9 cellular contexts compared by ENCODE assay signal in genomic region chr1:220880367-220880680, GRCh38. TPM values are rescaled to one million over a fixed set of nuclear protein-coding genes. Genes with fewer than 3 reads are reported as not detected.
DNase-seq lines count a peak whose midpoint lies in the region; ATAC-seq, FAIRE-seq and TF ChIP-seq lines count a peak whose summit lies in the region.
"Had no signal": no experiment of that assay in that cellular context is flagged by ENCODE, and none has a peak within 500 bp of the region (broad histone marks: within the 10 kb centered on the region; RNA-seq: fewer than 3 reads in every experiment).

No MANE protein-coding gene starts in this region.

- H3K4me2 ChIP-seq in keratinocyte (ENCODE audit: control insufficient read depth, extremely low read depth, insufficient read depth, low read depth, low read length) = peak overlapping the region; percentile 69

- dilution Hi-C loops in keratinocyte (cut with MboI; ENCODE audit: extremely low pct_ligation_motif_present, low sequenced_read_pairs) = no loop called here

- no peak for ATAC-seq in stimulated activated effector memory CD8-positive, alpha-beta T cell treated with anti-CD3 and anti-CD28 coated beads, Interleukin-12 subunit alpha, Interleukin-12 subunit beta, amount 100 ng/mL, for 72 hours
- no peak for ATAC-seq in HG02678 (IDR thresholded peaks at IDR 0.05; ENCODE audit: unreplicated experiment)
- ATAC-seq in HG02623 (IDR thresholded peaks at IDR 0.05; ENCODE audit: unreplicated experiment) = no peak

- no peaks in the 10 kb centered on the region for H3K79me2 ChIP-seq in keratinocyte (ENCODE audit: control insufficient read depth, insufficient read depth, low read length)

- no peaks in the 10 kb centered on the region for H3K36me3 ChIP-seq in keratinocyte (ENCODE audit: control insufficient read depth in 2 of 2, extremely low read depth in 1 of 2, insufficient read depth in 2 of 2, low read length in 2 of 2)

- peaks cover 27% of the 10 kb centered on the region for H3K36me3 Mint-ChIP-seq in activated T-helper 2 cell treated with anti-CD3 and anti-CD28 coated beads, Interferon-gamma antibody, Interleukin-2, Interleukin-4, amounts not matched to agents 10 μg/mL and 5 μg/mL and 100 μg/mL, durations not matched to agents 14 hours and 24 hours and 36 hours (ENCODE audit: low read depth)
- no peaks in the 10 kb centered on the region for H3K36me3 Mint-ChIP-seq in stimulated activated effector memory CD8-positive, alpha-beta T cell treated with anti-CD3 and anti-CD28 coated beads, Interleukin-12 subunit alpha, Interleukin-12 subunit beta, amount 100 ng/mL, for 72 hours

- DNase-seq in HFF-Myc (ENCODE audit: extremely low read depth, low read depth) (no peak), keratinocyte (ENCODE audit: low read depth, low spot score) (no peak), NCI-H1048 (lab: John Stamatoyannopoulos, UW) (no peak), DMS 273 (lab: John Stamatoyannopoulos, UW; ENCODE audit: unreplicated experiment) (no peak)
- no peak for DNase-seq in activated T-helper 2 cell treated with anti-CD3 and anti-CD28 coated beads, Interferon-gamma antibody, Interleukin-2, Interleukin-4, amounts not matched to agents 10 μg/mL and 5 μg/mL and 100 μg/mL, durations not matched to agents 14 hours and 24 hours and 36 hours (ENCODE audit: low spot score)
- no peak for DNase-seq in stimulated activated effector memory CD8-positive, alpha-beta T cell treated with anti-CD3 and anti-CD28 coated beads, Interleukin-12 subunit alpha, Interleukin-12 subunit beta, amount 100 ng/mL, for 72 hours (ENCODE audit: low spot score in 2 of 2)
- DNase-seq: amniotic stem cell had no signal

- no peaks in the 10 kb centered on the region for H3K9me1 ChIP-seq in keratinocyte (ENCODE audit: control insufficient read depth, extremely low read depth, insufficient read depth, low read length)

- H4K20me1 ChIP-seq in keratinocyte (ENCODE audit: control insufficient read depth, extremely low read depth, insufficient read depth, low read length) = no peaks in the 10 kb centered on the region

- H3K9me3 Mint-ChIP-seq in activated T-helper 2 cell treated with anti-CD3 and anti-CD28 coated beads, Interferon-gamma antibody, Interleukin-2, Interleukin-4, amounts not matched to agents 10 μg/mL and 5 μg/mL and 100 μg/mL, durations not matched to agents 14 hours and 24 hours and 36 hours = no peaks in the 10 kb centered on the region
- H3K9me3 Mint-ChIP-seq in stimulated activated effector memory CD8-positive, alpha-beta T cell treated with anti-CD3 and anti-CD28 coated beads, Interleukin-12 subunit alpha, Interleukin-12 subunit beta, amount 100 ng/mL, for 72 hours = no peaks in the 10 kb centered on the region

- FAIRE-seq in keratinocyte (lab: Jason Lieb, UNC) = no peak

- peak overlapping the region; percentile 33 for H3K27ac Mint-ChIP-seq in activated T-helper 2 cell treated with anti-CD3 and anti-CD28 coated beads, Interferon-gamma antibody, Interleukin-2, Interleukin-4, amounts not matched to agents 10 μg/mL and 5 μg/mL and 100 μg/mL, durations not matched to agents 14 hours and 24 hours and 36 hours
- no peak overlapping the region for H3K27ac Mint-ChIP-seq in stimulated activated effector memory CD8-positive, alpha-beta T cell treated with anti-CD3 and anti-CD28 coated beads, Interleukin-12 subunit alpha, Interleukin-12 subunit beta, amount 100 ng/mL, for 72 hours

- H3K27ac ChIP-seq in keratinocyte (ENCODE audit: control insufficient read depth, insufficient read depth, low read length) = no peak overlapping the region

- H3K4me1 Mint-ChIP-seq in activated T-helper 2 cell treated with anti-CD3 and anti-CD28 coated beads, Interferon-gamma antibody, Interleukin-2, Interleukin-4, amounts not matched to agents 10 μg/mL and 5 μg/mL and 100 μg/mL, durations not matched to agents 14 hours and 24 hours and 36 hours (ENCODE audit: low read depth) = peaks cover 31% of the 10 kb centered on the region
- H3K4me1 Mint-ChIP-seq in stimulated activated effector memory CD8-positive, alpha-beta T cell treated with anti-CD3 and anti-CD28 coated beads, Interleukin-12 subunit alpha, Interleukin-12 subunit beta, amount 100 ng/mL, for 72 hours = peaks cover 31% of the 10 kb centered on the region

- H3K27me3 ChIP-seq in keratinocyte (ENCODE audit: control insufficient read depth, extremely low read depth, insufficient read depth, low read length) = peaks cover 96% of the 10 kb centered on the region

- H2AFZ ChIP-seq in keratinocyte (ENCODE audit: control insufficient read depth, low read length) = no peak overlapping the region

- peaks cover 63% of the 10 kb centered on the region for H3K27me3 Mint-ChIP-seq in activated T-helper 2 cell treated with anti-CD3 and anti-CD28 coated beads, Interferon-gamma antibody, Interleukin-2, Interleukin-4, amounts not matched to agents 10 μg/mL and 5 μg/mL and 100 μg/mL, durations not matched to agents 14 hours and 24 hours and 36 hours (ENCODE audit: low read depth)

- TF ChIP-seq CTCF in HFF-Myc (IDR thresholded peaks at IDR 0.05; ENCODE audit: low read depth, low read length, missing control alignments) = no peak
- no peak for TF ChIP-seq CTCF in keratinocyte (optimal IDR thresholded peaks at IDR 0.05 in 1 of 3, IDR thresholded peaks at IDR 0.05 in 1 of 3, conservative IDR thresholded peaks at IDR 0.05 in 1 of 3; ENCODE audit: extremely low read depth in 1 of 3, insufficient read depth in 2 of 3, low read length in 3 of 3)

- no peak overlapping the region for H3K9ac ChIP-seq in keratinocyte (ENCODE audit: control insufficient read depth, extremely low read depth, insufficient read depth, low read length)

- H3K4me3 Mint-ChIP-seq in activated T-helper 2 cell treated with anti-CD3 and anti-CD28 coated beads, Interferon-gamma antibody, Interleukin-2, Interleukin-4, amounts not matched to agents 10 μg/mL and 5 μg/mL and 100 μg/mL, durations not matched to agents 14 hours and 24 hours and 36 hours (ENCODE audit: low read depth) = peak overlapping the region; percentile 83
- peak overlapping the region; percentile 74 for H3K4me3 Mint-ChIP-seq in stimulated activated effector memory CD8-positive, alpha-beta T cell treated with anti-CD3 and anti-CD28 coated beads, Interleukin-12 subunit alpha, Interleukin-12 subunit beta, amount 100 ng/mL, for 72 hours

- peaks cover 2% of the 10 kb centered on the region for H3K9me3 ChIP-seq in keratinocyte (ENCODE audit: control insufficient read depth, low read depth, low read length)

- H3K4me1 ChIP-seq in keratinocyte (ENCODE audit: control insufficient read depth, extremely low read depth, insufficient read depth, low read length) = peaks cover 10% of the 10 kb centered on the region

- intact Hi-C loops in activated T-helper 2 cell treated with anti-CD3 and anti-CD28 coated beads, Interferon-gamma antibody, Interleukin-2, Interleukin-4, amounts not matched to agents 10 μg/mL and 5 μg/mL and 100 μg/mL, durations not matched to agents 14 hours and 24 hours and 36 hours (cut with micrococcal nuclease) = no loop called here

- H3K4me3 ChIP-seq in HFF-Myc (replicated peaks; ENCODE audit: low read depth, low read length) = peak overlapping the region; percentile 80
- H3K4me3 ChIP-seq in keratinocyte (ENCODE audit: control insufficient read depth in 2 of 3, extremely low read depth in 1 of 3, insufficient read depth in 2 of 3, low read depth in 1 of 3, low read length in 3 of 3) = peak overlapping the region in 1 of 3 experiments; percentile 7

RNA-seq across cellular contexts. Expression of gene HLX, which starts 1.1 kb away (rescaled TPM):
- total RNA-seq in activated T-helper 2 cell treated with anti-CD3 and anti-CD28 coated beads, Interferon-gamma antibody, Interleukin-2, Interleukin-4, amounts not matched to agents 10 μg/mL and 5 μg/mL and 100 μg/mL, durations not matched to agents 14 hours and 24 hours and 36 hours = 8.2 and 10.4 TPM in 2 replicates
- not detected in 3 replicates for polyA plus RNA-seq in keratinocyte
- not detected for polyA plus RNA-seq in keratinocyte (2011; ENCODE audit: low read depth)
- polyA plus RNA-seq in keratinocyte (2011; cell fraction: cytosol; rRNA removed) = not detected in 2 replicates
- not detected in 2 replicates for polyA plus RNA-seq in keratinocyte (2011; cell fraction: nucleus; rRNA removed)
- polyA plus RNA-seq in keratinocyte (2012; ENCODE audit: low replicate concordance) = not detected in 2 replicates
- polyA minus RNA-seq in keratinocyte = not detected in 3 replicates
- polyA minus RNA-seq in keratinocyte (2011; cell fraction: cytosol; rRNA and poly(A)+ RNA removed) = not detected
- not detected in 2 replicates for polyA minus RNA-seq in keratinocyte (2011; cell fraction: nucleus; rRNA and poly(A)+ RNA removed)
